ENCODE assay signal across 1 cellular context in genomic region chr11:32188785-32189184, GRCh38.
TF ChIP-seq lines count a peak whose summit lies in the region.

No MANE protein-coding gene starts in this region.

TF ChIP-seq in GM12878, 131 proteins besides CTCF, POLR2A, EP300 and RAD21 (continued from another document):
- TF ChIP-seq RB1 (IDR thresholded peaks at IDR 0.05; ENCODE audit: borderline replicate concordance), result no peak
- no peak for TF ChIP-seq PRDM15 (CRISPR knock-in tag; IDR thresholded peaks at IDR 0.05)
- TF ChIP-seq MYB (IDR thresholded peaks at IDR 0.05; ENCODE audit: borderline replicate concordance, low read depth, low read length), result no peak
- no peak for TF ChIP-seq CREM (IDR thresholded peaks at IDR 0.05; ENCODE audit: low read depth)
- TF ChIP-seq HDAC2 (IDR thresholded peaks at IDR 0.05), result no peak
- no peak for TF ChIP-seq POU2F2 (IDR thresholded peaks at IDR 0.05; ENCODE audit: borderline replicate concordance, low read depth, low read length)
- TF ChIP-seq ZSCAN29 (IDR thresholded peaks at IDR 0.05), result no peak
- no peak for TF ChIP-seq TARDBP (IDR thresholded peaks at IDR 0.05; ENCODE audit: borderline replicate concordance)
